9 cellular contexts compared by ENCODE assay signal in the genomic region with DNA sequence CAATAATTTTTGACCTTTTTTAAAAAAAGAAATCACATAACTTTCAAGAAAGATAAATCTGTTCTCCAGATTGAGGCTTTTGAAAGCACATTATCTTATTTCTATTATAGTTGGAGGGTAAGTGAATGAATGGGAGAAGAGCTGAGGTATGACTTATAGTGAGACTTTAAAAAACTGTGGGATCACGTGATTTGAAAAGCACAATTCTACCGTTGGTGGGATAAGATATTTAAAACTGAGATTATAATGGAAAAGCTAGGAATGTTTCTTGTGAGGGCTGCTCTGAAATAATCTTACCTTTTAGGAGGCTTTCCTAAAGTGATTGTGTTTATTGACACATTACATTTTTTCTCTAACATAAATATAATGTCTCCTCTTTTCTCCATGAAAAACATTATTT. TPM values are rescaled to one million over a fixed set of nuclear protein-coding genes. Genes with fewer than 3 reads are reported as not detected.
"Had no signal": no experiment of that assay in that cellular context is flagged by ENCODE, and none has a peak within 500 bp of the region (broad histone marks: within the 10 kb centered on the region; RNA-seq: fewer than 3 reads in every experiment).

No MANE protein-coding gene starts in this region.

- H3K4me3 Mint-ChIP-seq: IgD-negative memory B cell had no signal

- DNase-seq: IMR-90, KBM-7, KG1 had no signal

- H3K36me3 Mint-ChIP-seq: IgD-negative memory B cell had no signal

- H3K4me1 Mint-ChIP-seq: IgD-negative memory B cell had no signal

- FAIRE-seq: HTR-8/SVneo had no signal

- H3K27ac Mint-ChIP-seq: IgD-negative memory B cell had no signal

- H3K9me3 Mint-ChIP-seq: IgD-negative memory B cell had no signal

- H3K9ac ChIP-seq: KMS-11 had no signal

- H3K27ac ChIP-seq: HL-60, KMS-11 had no signal

- H3K4me2 ChIP-seq: KMS-11 had no signal

RNA-seq across cellular contexts. Expression of a gene that starts 9.5 kb away (rescaled TPM):
- total RNA-seq: HT-29, HT1080, IMR-90 had no signal
- polyA plus RNA-seq: IgD-negative memory B cell, IMR-90 had no signal
